Comparison of ENCODE assay signal across 10 cellular contexts in genomic region chr1:185636848-185637247, GRCh38.
A peak's percentile ranks its signal among the peaks of the same experiment; 100 is the strongest.
DNase-seq lines count a peak whose midpoint lies in the region; ATAC-seq and TF ChIP-seq lines count a peak whose summit lies in the region.
"Had no signal": no experiment of that assay in that cellular context is flagged by ENCODE, and none has a peak within 500 bp of the region (broad histone marks: within the 10 kb centered on the region; RNA-seq: fewer than 3 reads in every experiment).

No MANE protein-coding gene starts in this region.

- H3K4me1 Mint-ChIP-seq in activated CD4-positive, alpha-beta memory T cell treated with anti-CD3 and anti-CD28 coated beads for 36 hours (ENCODE audit: low read depth): peaks cover 15% of the 10 kb centered on the region

- no peak overlapping the region for H3K4me3 ChIP-seq in WERI-Rb-1 (ENCODE audit: low read depth, low read length)
- no peak overlapping the region for H3K4me3 ChIP-seq in osteoblast (ENCODE audit: insufficient read depth, low read length)

- no peaks in the 10 kb centered on the region for H3K9me3 ChIP-seq in WERI-Rb-1 (ENCODE audit: severe bottlenecking)
- no peaks in the 10 kb centered on the region for H3K9me3 ChIP-seq in osteoblast (ENCODE audit: low read depth, low read length)

- H3K27me3 Mint-ChIP-seq in activated CD4-positive, alpha-beta memory T cell treated with anti-CD3 and anti-CD28 coated beads for 36 hours: peaks cover 3% of the 10 kb centered on the region

- H3K79me2 ChIP-seq in osteoblast (ENCODE audit: insufficient read depth, low read length): no peaks in the 10 kb centered on the region

- TF ChIP-seq CTCF in GM10266 (IDR thresholded peaks at IDR 0.05; ENCODE audit: control insufficient read depth, insufficient read depth, low read depth, missing control alignments) (no peak), WERI-Rb-1 (IDR thresholded peaks at IDR 0.05; ENCODE audit: low read depth, low read length) (no peak), osteoblast (IDR thresholded peaks at IDR 0.05; ENCODE audit: extremely low read depth, low read depth, low read length) (no peak)

- no peaks in the 10 kb centered on the region for H4K20me1 ChIP-seq in osteoblast (ENCODE audit: insufficient read depth, low read length)

- no peaks in the 10 kb centered on the region for H3K27me3 ChIP-seq in WERI-Rb-1 (ENCODE audit: insufficient read depth, low read depth, severe bottlenecking)
- no peaks in the 10 kb centered on the region for H3K27me3 ChIP-seq in osteoblast (ENCODE audit: insufficient read depth, low read length)

- peaks cover 9% of the 10 kb centered on the region for H3K36me3 Mint-ChIP-seq in activated CD4-positive, alpha-beta memory T cell treated with anti-CD3 and anti-CD28 coated beads for 36 hours

- H3K4me3 Mint-ChIP-seq in activated CD4-positive, alpha-beta memory T cell treated with anti-CD3 and anti-CD28 coated beads for 36 hours: no peak overlapping the region
- H3K4me3 Mint-ChIP-seq: CD4-positive, alpha-beta memory T cell had no signal

- intact Hi-C loops in activated CD4-positive, alpha-beta memory T cell treated with anti-CD3 and anti-CD28 coated beads for 36 hours (cut with micrococcal nuclease): loop anchor here (1.0 to 2.0 kb wide), 9 partner anchors 26 to 754 kb away; partner anchors contain the start of genes IVNS1ABP, SWT1 and TRMT1L

- H3K4me2 ChIP-seq in osteoblast (ENCODE audit: insufficient read depth, low read length): no peak overlapping the region

- H3K4me1 ChIP-seq in osteoblast (ENCODE audit: insufficient read depth, low read length): peaks cover 4% of the 10 kb centered on the region

- peak overlapping the region; percentile 83 for H3K27ac Mint-ChIP-seq in activated CD4-positive, alpha-beta memory T cell treated with anti-CD3 and anti-CD28 coated beads for 36 hours
- H3K27ac Mint-ChIP-seq: CD4-positive, alpha-beta memory T cell had no signal

- H3K9me3 Mint-ChIP-seq in activated CD4-positive, alpha-beta memory T cell treated with anti-CD3 and anti-CD28 coated beads for 36 hours: peaks cover 15% of the 10 kb centered on the region

- DNase-seq in GM10266 (ENCODE audit: extremely low spot score): peak; percentile 35
- DNase-seq in activated CD4-positive, alpha-beta memory T cell treated with anti-CD3 and anti-CD28 coated beads for 36 hours: peak; percentile 62
- no peak for DNase-seq in NK-92 (lab: John Stamatoyannopoulos, UW; ENCODE audit: unreplicated experiment)
- no peak for DNase-seq in DMS114 treated with DMSO at 0.1 percent for 48 hours (lab: John Stamatoyannopoulos, UW; ENCODE audit: unreplicated experiment)
- DNase-seq in WERI-Rb-1: no peak
- DNase-seq in osteoblast (ENCODE audit: insufficient read length, low spot score, missing footprints): no peak
- DNase-seq: CD4-positive, alpha-beta memory T cell; small intestine had no signal

- H3K27ac ChIP-seq in WERI-Rb-1 (no peak overlapping the region), osteoblast (ENCODE audit: low read depth, low read length) (no peak overlapping the region)

- no peak overlapping the region for H2AFZ ChIP-seq in osteoblast (ENCODE audit: low read length)

- ATAC-seq in GM19328 (IDR thresholded peaks at IDR 0.05; ENCODE audit: unreplicated experiment): peak; percentile 99
- ATAC-seq in HG03025 (IDR thresholded peaks at IDR 0.05; ENCODE audit: low FRiP score, unreplicated experiment): peak; percentile 98

- H3K36me3 ChIP-seq in WERI-Rb-1 (no peaks in the 10 kb centered on the region), osteoblast (ENCODE audit: insufficient read depth, low read length) (no peaks in the 10 kb centered on the region)

- POLR2A ChIA-PET in activated CD4-positive, alpha-beta memory T cell treated with anti-CD3 and anti-CD28 coated beads for 36 hours (lab: Charles Lee): interaction anchor here (0.6 to 1.2 kb wide), 2 partner anchors 70 to 319 kb away, joined by 4 to 9 read pairs; partner anchors contain the start of gene IVNS1ABP

- CTCF ChIA-PET in activated CD4-positive, alpha-beta memory T cell treated with anti-CD3 and anti-CD28 coated beads for 36 hours (lab: Charles Lee): interaction anchor here (0.7 to 2.3 kb wide), 6 partner anchors 16 to 319 kb away, joined by 3 to 11 read pairs (median 3); no protein-coding TSS in a partner anchor

Comparison
In these comparisons a context has a peak if more than half of its experiments do, and no peak if none do; other contexts are left out.
1. DNase-seq: peak in GM10266 (single experiment) and activated CD4-positive, alpha-beta memory T cell treated with anti-CD3 and anti-CD28 coated beads for 36 hours (single experiment); none in NK-92 (single experiment), DMS114 treated with DMSO at 0.1 percent for 48 hours (single experiment), WERI-Rb-1 (single experiment) and osteoblast (single experiment).